26 cellular contexts compared by ENCODE assay signal in genomic region chr18:45149712-45150111, GRCh38.
"Had no signal": no experiment of that assay in that cellular context is flagged by ENCODE, and none has a peak within 500 bp of the region (broad histone marks: within the 10 kb centered on the region; RNA-seq: fewer than 3 reads in every experiment).

No MANE protein-coding gene starts in this region.

- H3K27me3 ChIP-seq: neural progenitor cell, ovary, right lobe of liver, sigmoid colon, stomach, thyroid gland, tibial nerve, upper lobe of left lung, vagina had no signal

- DNase-seq: naive thymus-derived CD4-positive, alpha-beta T cell; natural killer cell; occipital lobe; ovary; posterior cingulate gyrus; retina; right cardiac atrium; right lobe of liver; sigmoid colon; small intestine; stimulated activated CD4-positive, alpha-beta T cell treated with anti-CD3 and anti-CD28 coated beads, Interleukin-15, amount 100 ng/mL, for 24 hours; stimulated activated CD4-positive, alpha-beta T cell treated with anti-CD3 and anti-CD28 coated beads, Interleukin-2, amount 100 ng/mL, for 24 hours; stimulated activated CD4-positive, alpha-beta T cell treated with anti-CD3 and anti-CD28 coated beads, Interleukin-2, amount 100 ng/mL, for 48 hours; stimulated activated CD4-positive, alpha-beta T cell treated with anti-CD3 and anti-CD28 coated beads, Interleukin-4, amount 100 ng/mL, for 24 hours; stimulated activated naive B cell treated with anti-CD40 and anti-IgM and Interleukin-4, amounts not matched to agents 10 μg/mL and 1 μg/mL and 100 μg/mL, for 72 hours; stimulated activated naive CD4-positive, alpha-beta T cell treated with Interleukin-2 at 50 U/mL for 16 hours; stomach; thyroid gland; trophoblast cell; upper lobe of left lung had no signal

- H3K4me3 ChIP-seq: neural progenitor cell, ovary, right lobe of liver, sigmoid colon, stomach, thoracic aorta, thyroid gland, tibial nerve, upper lobe of left lung, vagina had no signal

- H3K9me3 ChIP-seq: ovary, right lobe of liver, sigmoid colon, stomach, thoracic aorta, thyroid gland, tibial nerve, upper lobe of left lung, vagina had no signal

- H3K4me1 ChIP-seq: neural progenitor cell, parathyroid adenoma, right lobe of liver, sigmoid colon, stomach, thyroid gland, tibial nerve, upper lobe of left lung, vagina had no signal

- H3K36me3 ChIP-seq: neural progenitor cell, ovary, right lobe of liver, sigmoid colon, stomach, thoracic aorta, thyroid gland, tibial nerve, upper lobe of left lung, vagina had no signal

- H3K9ac ChIP-seq: neural progenitor cell, parathyroid adenoma had no signal

- ATAC-seq: naive thymus-derived CD4-positive, alpha-beta T cell; natural killer cell; right cardiac atrium; right lobe of liver; stimulated activated effector memory CD8-positive, alpha-beta T cell treated with anti-CD3 and anti-CD28 coated beads, Interleukin-12 subunit alpha, Interleukin-12 subunit beta, amount 100 ng/mL, for 72 hours; stimulated activated naive B cell treated with anti-CD40 and anti-IgM and Interleukin-4, amounts not matched to agents 10 μg/mL and 1 μg/mL and 100 μg/mL, for 72 hours had no signal

- H3K27ac ChIP-seq: neural progenitor cell, ovary, parathyroid adenoma, right lobe of liver, sigmoid colon, stomach, thoracic aorta, thyroid gland, tibial nerve, upper lobe of left lung, vagina had no signal
